Comparison of ENCODE assay signal across 9 cellular contexts in genomic region chr19:12788025-12788681, GRCh38. TPM values are rescaled to one million over a fixed set of nuclear protein-coding genes. Genes with fewer than 3 reads are reported as not detected.
DNase-seq lines count a peak whose midpoint lies in the region; ATAC-seq, FAIRE-seq and TF ChIP-seq lines count a peak whose summit lies in the region.
"Had no signal": no experiment of that assay in that cellular context is flagged by ENCODE, and none has a peak within 500 bp of the region (broad histone marks: within the 10 kb centered on the region; RNA-seq: fewer than 3 reads in every experiment).

No MANE protein-coding gene starts in this region.

- H3K79me2 ChIP-seq in K562 (ENCODE audit: control insufficient read depth, insufficient read depth, low read length), result peaks cover 30% of the 10 kb centered on the region

- POLR2A ChIA-PET in A549 (lab: Yijun Ruan, JAX) (interaction anchor here (2.4 kb wide), 1 partner anchor 10 kb away, joined by 24 read pairs; no protein-coding TSS in a partner anchor), K562 (lab: Yijun Ruan, JAX) (interaction anchor here (0.6 to 2.3 kb wide), 8 partner anchors 10 to 606 kb away, joined by 3 to 15 read pairs (median 4); no protein-coding TSS in a partner anchor)

- H3K4me1 ChIP-seq in A549 (peaks cover 68% of the 10 kb centered on the region), HUES6 (ENCODE audit: control insufficient read depth, insufficient read depth, low read length) (peaks cover 47% of the 10 kb centered on the region), K562 (replicated peaks in 1 of 2; ENCODE audit: control insufficient read depth in 2 of 2, insufficient read depth in 2 of 2, low read length in 2 of 2) (peaks cover 66 to 88% of the 10 kb centered on the region in 2 experiments), mucosa of stomach (ENCODE audit: control insufficient read depth, insufficient read depth, low read length) (peaks cover 72% of the 10 kb centered on the region)

- ATAC-seq in A549, result no peak
- no peak for ATAC-seq in K562
- ATAC-seq in GM21723 (IDR thresholded peaks at IDR 0.05; ENCODE audit: unreplicated experiment), result no peak
- no peak for ATAC-seq in HG02970 (IDR thresholded peaks at IDR 0.05; ENCODE audit: low FRiP score, unreplicated experiment)

- no TSS peak for BruUV-seq in K562 (replicated peaks; lab: Mats Ljungman, UMichigan)

- TF ChIP-seq EP300 in A549 (IDR thresholded peaks at IDR 0.05), result no peak
- TF ChIP-seq EP300 in K562 (IDR thresholded peaks at IDR 0.05; ENCODE audit: low read length), result no peak

- no peak for DNase-seq in A549 (ENCODE audit: low read depth in 1 of 2, low spot score in 1 of 2)
- peak in 1 of 4 experiments; percentile 55 for DNase-seq in K562 (ENCODE audit: extremely low read depth in 1 of 4, low spot score in 3 of 4)
- no peak for DNase-seq in NCI-H1417 (lab: John Stamatoyannopoulos, UW)
- no peak for DNase-seq in H7
- DNase-seq: NCI-H2107 had no signal

- H3K27ac ChIP-seq in A549 (peak overlapping the region; percentile 96 to 99), HUES6 (ENCODE audit: low read depth, low read length) (no peak overlapping the region), K562 (ENCODE audit: extremely low read depth, low read depth, low read length) (peak overlapping the region; percentile 89)

- no peak for FAIRE-seq in A549 (lab: Jason Lieb, UNC)
- FAIRE-seq in K562 (lab: Jason Lieb, UNC), result peak; percentile 65

- no peaks in the 10 kb centered on the region for H3K9me1 ChIP-seq in K562 (ENCODE audit: control insufficient read depth, insufficient read depth, low read length)

- H3K36me3 ChIP-seq in HUES6 (ENCODE audit: control insufficient read depth, insufficient read depth, low read length) (no peaks in the 10 kb centered on the region), K562 (ENCODE audit: control insufficient read depth, insufficient read depth, low read length) (no peaks in the 10 kb centered on the region), mucosa of stomach (ENCODE audit: control insufficient read depth, insufficient read depth, low read length) (no peaks in the 10 kb centered on the region), H7 (replicated peaks; ENCODE audit: control insufficient read depth, insufficient read depth, low read length) (no peaks in the 10 kb centered on the region)

- TF ChIP-seq POLR2A in A549 (IDR thresholded peaks at IDR 0.05; ENCODE audit: low read length) (no peak), K562 (conservative IDR thresholded peaks at IDR 0.05) (no peak)

- intact Hi-C loops in K562 (cut with micrococcal nuclease), result no loop called here

- WGBS in A549 (ENCODE audit: missing lambda C conversion rate), result 37% methylated on average over 5 of the region's 5 CpGs
- 46% methylated on average over 5 of the region's 5 CpGs for WGBS in K562 (ENCODE audit: insufficient coverage, low coverage, missing lambda C conversion rate)

- peak overlapping the region; percentile 92; the same call in 2 of the 3 replicates for H3K4me3 ChIP-seq in A549
- peak overlapping the region; percentile 65 for H3K4me3 ChIP-seq in HUES6 (ENCODE audit: low read depth, low read length)
- peak overlapping the region; percentile 83; the same call in 1 of the 2 replicates for H3K4me3 ChIP-seq in K562
- peak overlapping the region; percentile 53 for H3K4me3 ChIP-seq in mucosa of stomach (ENCODE audit: low read length)
- no peak overlapping the region for H3K4me3 ChIP-seq in H7 (ENCODE audit: insufficient read depth, low read depth, low read length)

- TF ChIP-seq RAD21 in A549 (conservative IDR thresholded peaks at IDR 0.05 in 1 of 2, IDR thresholded peaks at IDR 0.05 in 1 of 2) (no peak), K562 (CRISPR knock-in tag; conservative IDR thresholded peaks at IDR 0.05 in 1 of 2, IDR thresholded peaks at IDR 0.05 in 1 of 2) (no peak)

- CTCF ChIA-PET in A549 (lab: Yijun Ruan, JAX) (interaction anchor here (1.3 to 5.0 kb wide), 6 partner anchors 8 to 30 kb away, joined by 3 to 58 read pairs (median 6); no protein-coding TSS in a partner anchor), K562 (lab: Yijun Ruan, JAX; ENCODE audit: low intra/inter-chr PET ratio) (interaction anchor here (1.6 kb wide), 1 partner anchor 13 kb away, joined by 5 read pairs; the partner anchor contains the start of gene HOOK2)

- H3K27me3 ChIP-seq in HUES6 (ENCODE audit: control insufficient read depth, insufficient read depth, low read length) (peaks cover 7% of the 10 kb centered on the region; the same call in 1 of the 2 replicates), K562 (ENCODE audit: control insufficient read depth in 2 of 2, insufficient read depth in 2 of 2, low read length in 2 of 2) (no peaks in the 10 kb centered on the region), mucosa of stomach (ENCODE audit: control insufficient read depth, insufficient read depth, low read length) (no peaks in the 10 kb centered on the region), H7 (ENCODE audit: control insufficient read depth, insufficient read depth, low read length) (peaks cover 21% of the 10 kb centered on the region)

- in situ Hi-C loops in K562 (cut with MboI), result no loop called here

- H3K9me3 ChIP-seq in A549 (no peaks in the 10 kb centered on the region), HUES6 (ENCODE audit: control insufficient read depth, insufficient read depth, low read depth, low read length) (no peaks in the 10 kb centered on the region), K562 (replicated peaks; ENCODE audit: control insufficient read depth, insufficient read depth, low read depth, low read length) (no peaks in the 10 kb centered on the region), mucosa of stomach (ENCODE audit: control insufficient read depth, low read length) (no peaks in the 10 kb centered on the region)

- peaks cover 13% of the 10 kb centered on the region; the same call in 1 of the 2 replicates for H4K20me1 ChIP-seq in K562 (replicated peaks; ENCODE audit: control insufficient read depth, insufficient read depth, low read length)

- peak overlapping the region; percentile 14 for H3K9ac ChIP-seq in HUES6 (ENCODE audit: low read length)
- H3K9ac ChIP-seq in K562 (ENCODE audit: insufficient read depth in 1 of 2, low read depth in 2 of 2, low read length in 2 of 2), result peak overlapping the region; percentile 73 to 87
- H3K9ac ChIP-seq in mucosa of stomach (ENCODE audit: low read length), result peak overlapping the region; percentile 90

- H2AFZ ChIP-seq in K562 (ENCODE audit: low read depth, low read length), result peak overlapping the region; percentile 76

- no peak for TF ChIP-seq CTCF in A549 (IDR thresholded peaks at IDR 0.05)
- TF ChIP-seq CTCF in K562 (IDR thresholded peaks at IDR 0.05 in 2 of 3, conservative IDR thresholded peaks at IDR 0.05 in 1 of 3; ENCODE audit: insufficient read depth in 2 of 3, low read depth in 1 of 3, low read length in 3 of 3), result no peak

- H3K4me2 ChIP-seq in A549 (peak overlapping the region; percentile 99), K562 (ENCODE audit: insufficient read depth, low read length) (peak overlapping the region; percentile 82)

RNA-seq across cellular contexts. Expression of gene JUNB, which starts 3.1 kb away (rescaled TPM):
- polyA plus RNA-seq in A549 (2011; rRNA removed), result 72.5 and 94.7 TPM in 2 replicates
- polyA plus RNA-seq in A549 (2012; cell fraction: cytosol; rRNA removed), result 165 and 253 TPM in 2 replicates
- polyA plus RNA-seq in A549 (2012; cell fraction: nucleus; rRNA removed), result 411 and 478 TPM in 2 replicates
- 47.2 to 57.7 TPM (median 55.6 TPM) in 3 replicates for polyA plus RNA-seq in A549 (2017; fragmentation: RNase III; extraction: RNeasy Plus Mini Kit Qiagen cat#74134 plus additional on column Dnase treatment)
- 30.8 and 31.4 TPM in 2 replicates for polyA minus RNA-seq in A549 (2011; rRNA and poly(A)+ RNA removed)
- total RNA-seq in K562 (2011; cell fraction: chromatin; rRNA removed; ENCODE audit: low replicate concordance), result 8.5 and 33.0 TPM in 2 replicates
- total RNA-seq in K562 (2011; cell fraction: nucleolus; rRNA removed), result 64.4 and 66.6 TPM in 2 replicates
- 24.6 and 29.1 TPM in 2 replicates for total RNA-seq in K562 (2011; cell fraction: nucleoplasm; rRNA removed)
- 74.7 and 94.7 TPM in 2 replicates for total RNA-seq in K562 (2014; rRNA removed)
- total RNA-seq in K562 (2014; rRNA removed; fragmentation: Illumina TruSeq; extraction: Trizol), result 1.7 and 1.9 TPM in 2 replicates
- total RNA-seq in K562 (2015; rRNA removed; fragmentation: Illumina TruSeq; extraction: Trizol), result 13.1 and 15.6 TPM in 2 replicates
- total RNA-seq in K562 (2021), result 61.7 and 73.9 TPM in 2 replicates
- polyA plus RNA-seq in K562 (2011; rRNA removed), result 15.9 and 19.8 TPM in 2 replicates
- polyA plus RNA-seq in K562 (2011; cell fraction: cytosol; rRNA removed), result 26.0 and 124 TPM in 2 replicates
- 37.6 and 107 TPM in 2 replicates for polyA plus RNA-seq in K562 (2011; cell fraction: nucleus; rRNA removed)
- polyA plus RNA-seq in K562 (2012), result 33.9 and 59.6 TPM in 2 replicates
- polyA plus RNA-seq in K562 (2014; fragmentation: Illumina TruSeq; extraction: Trizol), result 4.4 and 19.9 TPM in 2 replicates
- under 1 TPM; 0.23 to 0.56 TPM for polyA plus RNA-seq in K562 (2014; fragmentation: Nextera tagmentation; extraction: Ambion mirVana)
- polyA plus RNA-seq in K562 (2014; rRNA removed), result 88.1 and 89.6 TPM in 2 replicates
- 2.7 and 3.9 TPM in 2 replicates for polyA minus RNA-seq in K562 (2011; rRNA and poly(A)+ RNA removed)
- polyA minus RNA-seq in K562 (2011; cell fraction: cytosol; rRNA and poly(A)+ RNA removed), result 23.1 and 26.1 TPM in 2 replicates
- polyA minus RNA-seq in K562 (2011; cell fraction: nucleus; rRNA and poly(A)+ RNA removed), result 31.7 and 39.2 TPM in 2 replicates
- total RNA-seq in H7 (2014; rRNA removed; shearing (Covaris generic)), result 10.0 and 22.6 TPM in 2 replicates

RNA-seq across cellular contexts. Expression of gene HOOK2, which starts 12.8 kb away (rescaled TPM):
- polyA plus RNA-seq in A549 (2011; rRNA removed) (8.3 and 10.1 TPM in 2 replicates), A549 (2017; fragmentation: RNase III; extraction: RNeasy Plus Mini Kit Qiagen cat#74134 plus additional on column Dnase treatment) (18.5 to 24.6 TPM (median 21.5 TPM) in 3 replicates), K562 (2011; rRNA removed) (9.9 and 15.3 TPM in 2 replicates), K562 (2014; fragmentation: Illumina TruSeq; extraction: Trizol) (12.9 and 14.1 TPM in 2 replicates), K562 (2014; fragmentation: Nextera tagmentation; extraction: Ambion mirVana) (1 to 10 TPM; 1.3 to 1.5 TPM), K562 (2014; rRNA removed) (16.1 and 17.2 TPM in 2 replicates)
- polyA plus RNA-seq in A549 (2012; cell fraction: cytosol; rRNA removed), result 13.8 TPM in 2 replicates
- 40.4 and 46.5 TPM in 2 replicates for polyA plus RNA-seq in A549 (2012; cell fraction: nucleus; rRNA removed)
- 5.5 and 9.8 TPM in 2 replicates for polyA minus RNA-seq in A549 (2011; rRNA and poly(A)+ RNA removed)
- total RNA-seq in K562 (2011; cell fraction: chromatin; rRNA removed; ENCODE audit: low replicate concordance), result 72.7 and 90.1 TPM in 2 replicates
- 32.6 and 41.0 TPM in 2 replicates for total RNA-seq in K562 (2011; cell fraction: nucleolus; rRNA removed)
- total RNA-seq in K562 (2011; cell fraction: nucleoplasm; rRNA removed), result 39.9 and 41.2 TPM in 2 replicates
- total RNA-seq in K562 (2014; rRNA removed) (15.0 and 15.2 TPM in 2 replicates), K562 (2014; rRNA removed; fragmentation: Illumina TruSeq; extraction: Trizol) (6.3 and 8.8 TPM in 2 replicates), K562 (2015; rRNA removed; fragmentation: Illumina TruSeq; extraction: Trizol) (6.6 and 8.7 TPM in 2 replicates), K562 (2021) (13.1 and 17.0 TPM in 2 replicates)
- 7.1 and 8.6 TPM in 2 replicates for polyA plus RNA-seq in K562 (2011; cell fraction: cytosol; rRNA removed)
- polyA plus RNA-seq in K562 (2011; cell fraction: nucleus; rRNA removed), result 62.2 and 67.4 TPM in 2 replicates
- 14.8 and 27.9 TPM in 2 replicates for polyA plus RNA-seq in K562 (2012)
- 8.0 and 8.6 TPM in 2 replicates for polyA minus RNA-seq in K562 (2011; rRNA and poly(A)+ RNA removed)
- 1.9 and 3.3 TPM in 2 replicates for polyA minus RNA-seq in K562 (2011; cell fraction: cytosol; rRNA and poly(A)+ RNA removed)
- polyA minus RNA-seq in K562 (2011; cell fraction: nucleus; rRNA and poly(A)+ RNA removed), result 16.7 and 17.0 TPM in 2 replicates
- 15.4 and 30.4 TPM in 2 replicates for total RNA-seq in H7 (2014; rRNA removed; shearing (Covaris generic))

RNA-seq across cellular contexts. Expression of gene PRDX2, which starts 13.4 kb away (rescaled TPM):
- polyA plus RNA-seq in A549 (2011; rRNA removed) (0.48 and 0.57 TPM in 2 replicates), A549 (2017; fragmentation: RNase III; extraction: RNeasy Plus Mini Kit Qiagen cat#74134 plus additional on column Dnase treatment) (0.49 to 0.91 TPM (median 0.84 TPM) in 3 replicates), K562 (2011; rRNA removed) (206 and 256 TPM in 2 replicates), K562 (2014; fragmentation: Illumina TruSeq; extraction: Trizol) (650 and 698 TPM in 2 replicates), K562 (2014; fragmentation: Nextera tagmentation; extraction: Ambion mirVana) (1,000 to 10,000 TPM in 1 of 2 experiments, 100 to 1,000 TPM in 1; 938 to 1,183 TPM), K562 (2014; rRNA removed) (280 and 401 TPM in 2 replicates)
- 1.1 and 1.3 TPM in 2 replicates for polyA plus RNA-seq in A549 (2012; cell fraction: cytosol; rRNA removed)
- 1.3 and 1.5 TPM in 2 replicates for polyA plus RNA-seq in A549 (2012; cell fraction: nucleus; rRNA removed)
- 0.49 and 0.95 TPM in 2 replicates for polyA minus RNA-seq in A549 (2011; rRNA and poly(A)+ RNA removed)
- total RNA-seq in K562 (2011; cell fraction: chromatin; rRNA removed; ENCODE audit: low replicate concordance), result 60.0 and 151 TPM in 2 replicates
- total RNA-seq in K562 (2011; cell fraction: nucleolus; rRNA removed), result 145 and 159 TPM in 2 replicates
- total RNA-seq in K562 (2011; cell fraction: nucleoplasm; rRNA removed), result 97.9 and 99.4 TPM in 2 replicates
- total RNA-seq in K562 (2014; rRNA removed) (416 and 546 TPM in 2 replicates), K562 (2014; rRNA removed; fragmentation: Illumina TruSeq; extraction: Trizol) (152 and 249 TPM in 2 replicates), K562 (2015; rRNA removed; fragmentation: Illumina TruSeq; extraction: Trizol) (343 and 347 TPM in 2 replicates), K562 (2021) (415 and 416 TPM in 2 replicates)
- polyA plus RNA-seq in K562 (2011; cell fraction: cytosol; rRNA removed), result 525 and 683 TPM in 2 replicates
- polyA plus RNA-seq in K562 (2011; cell fraction: nucleus; rRNA removed), result 194 and 225 TPM in 2 replicates
- 497 and 514 TPM in 2 replicates for polyA plus RNA-seq in K562 (2012)
- polyA minus RNA-seq in K562 (2011; rRNA and poly(A)+ RNA removed), result 113 and 153 TPM in 2 replicates
- 241 TPM in 2 replicates for polyA minus RNA-seq in K562 (2011; cell fraction: cytosol; rRNA and poly(A)+ RNA removed)
- polyA minus RNA-seq in K562 (2011; cell fraction: nucleus; rRNA and poly(A)+ RNA removed), result 31.6 and 53.0 TPM in 2 replicates
- 508 and 571 TPM in 2 replicates for total RNA-seq in H7 (2014; rRNA removed; shearing (Covaris generic))

RNA-seq across cellular contexts. Expression of gene THSD8, which starts 13.7 kb away (rescaled TPM):
- polyA plus RNA-seq in A549 (2011; rRNA removed) (4.9 and 10.7 TPM in 2 replicates), A549 (2017; fragmentation: RNase III; extraction: RNeasy Plus Mini Kit Qiagen cat#74134 plus additional on column Dnase treatment) (not detected in 3 replicates), K562 (2011; rRNA removed) (11.9 and 13.4 TPM in 2 replicates), K562 (2014; fragmentation: Illumina TruSeq; extraction: Trizol) (3.5 and 28.6 TPM in 2 replicates), K562 (2014; fragmentation: Nextera tagmentation; extraction: Ambion mirVana) (10 to 100 TPM; 13.2 to 19.9 TPM), K562 (2014; rRNA removed) (not detected in 2 replicates)
- polyA plus RNA-seq in A549 (2012; cell fraction: cytosol; rRNA removed), result not detected in 2 replicates
- 1.6 TPM in 1 of 2 replicates, not detected in the other for polyA plus RNA-seq in A549 (2012; cell fraction: nucleus; rRNA removed)
- 8.4 and 11.0 TPM in 2 replicates for polyA minus RNA-seq in A549 (2011; rRNA and poly(A)+ RNA removed)
- total RNA-seq in K562 (2011; cell fraction: chromatin; rRNA removed; ENCODE audit: low replicate concordance), result not detected in 2 replicates
- not detected in 2 replicates for total RNA-seq in K562 (2011; cell fraction: nucleolus; rRNA removed)
- total RNA-seq in K562 (2011; cell fraction: nucleoplasm; rRNA removed), result not detected in 2 replicates
- total RNA-seq in K562 (2014; rRNA removed) (0.37 TPM in 1 of 2 replicates, not detected in the other), K562 (2014; rRNA removed; fragmentation: Illumina TruSeq; extraction: Trizol) (16.2 and 27.6 TPM in 2 replicates), K562 (2015; rRNA removed; fragmentation: Illumina TruSeq; extraction: Trizol) (8.4 TPM in 1 of 2 replicates, not detected in the other), K562 (2021) (42.4 and 49.3 TPM in 2 replicates)
- polyA plus RNA-seq in K562 (2011; cell fraction: cytosol; rRNA removed), result 4.1 TPM in 1 of 2 replicates, not detected in the other
- 3.7 and 3.9 TPM in 2 replicates for polyA plus RNA-seq in K562 (2011; cell fraction: nucleus; rRNA removed)
- 43.9 and 89.6 TPM in 2 replicates for polyA plus RNA-seq in K562 (2012)
- polyA minus RNA-seq in K562 (2011; rRNA and poly(A)+ RNA removed), result 10.0 and 14.0 TPM in 2 replicates
- not detected in 2 replicates for polyA minus RNA-seq in K562 (2011; cell fraction: cytosol; rRNA and poly(A)+ RNA removed)
- polyA minus RNA-seq in K562 (2011; cell fraction: nucleus; rRNA and poly(A)+ RNA removed), result not detected in 2 replicates
- not detected in 2 replicates for total RNA-seq in H7 (2014; rRNA removed; shearing (Covaris generic))

RNA-seq across cellular contexts. Expression of gene RNASEH2A, which starts 18.2 kb away (rescaled TPM):
- 27.2 and 37.2 TPM in 2 replicates for polyA plus RNA-seq in A549 (2011; rRNA removed)
- polyA plus RNA-seq in A549 (2012; cell fraction: cytosol; rRNA removed), result 64.6 and 74.8 TPM in 2 replicates
- 59.6 and 69.3 TPM in 2 replicates for polyA plus RNA-seq in A549 (2012; cell fraction: nucleus; rRNA removed)
- 40.7 to 45.5 TPM (median 41.7 TPM) in 3 replicates for polyA plus RNA-seq in A549 (2017; fragmentation: RNase III; extraction: RNeasy Plus Mini Kit Qiagen cat#74134 plus additional on column Dnase treatment)
- polyA minus RNA-seq in A549 (2011; rRNA and poly(A)+ RNA removed), result 47.2 and 53.1 TPM in 2 replicates
- total RNA-seq in K562 (2011; cell fraction: chromatin; rRNA removed; ENCODE audit: low replicate concordance), result 24.8 and 63.1 TPM in 2 replicates
- total RNA-seq in K562 (2011; cell fraction: nucleolus; rRNA removed), result 48.6 and 51.0 TPM in 2 replicates
- 42.1 and 45.2 TPM in 2 replicates for total RNA-seq in K562 (2011; cell fraction: nucleoplasm; rRNA removed)
- total RNA-seq in K562 (2014; rRNA removed), result 62.7 and 80.8 TPM in 2 replicates
- 36.7 TPM in 2 replicates for total RNA-seq in K562 (2014; rRNA removed; fragmentation: Illumina TruSeq; extraction: Trizol)
- total RNA-seq in K562 (2015; rRNA removed; fragmentation: Illumina TruSeq; extraction: Trizol), result 60.2 and 61.7 TPM in 2 replicates
- total RNA-seq in K562 (2021), result 53.9 and 64.1 TPM in 2 replicates
- polyA plus RNA-seq in K562 (2011; rRNA removed), result 60.7 and 62.8 TPM in 2 replicates
- polyA plus RNA-seq in K562 (2011; cell fraction: cytosol; rRNA removed), result 109 and 127 TPM in 2 replicates
- 59.9 and 78.3 TPM in 2 replicates for polyA plus RNA-seq in K562 (2011; cell fraction: nucleus; rRNA removed)
- 43.0 and 67.1 TPM in 2 replicates for polyA plus RNA-seq in K562 (2012)
- polyA plus RNA-seq in K562 (2014; fragmentation: Illumina TruSeq; extraction: Trizol), result 46.9 and 74.6 TPM in 2 replicates
- polyA plus RNA-seq in K562 (2014; fragmentation: Nextera tagmentation; extraction: Ambion mirVana), result 10 to 100 TPM; 22.3 to 34.6 TPM
- polyA plus RNA-seq in K562 (2014; rRNA removed), result 78.0 and 107 TPM in 2 replicates
- 62.8 and 83.0 TPM in 2 replicates for polyA minus RNA-seq in K562 (2011; rRNA and poly(A)+ RNA removed)
- polyA minus RNA-seq in K562 (2011; cell fraction: cytosol; rRNA and poly(A)+ RNA removed), result 47.4 and 60.5 TPM in 2 replicates
- 17.8 and 23.9 TPM in 2 replicates for polyA minus RNA-seq in K562 (2011; cell fraction: nucleus; rRNA and poly(A)+ RNA removed)
- 85.4 and 104 TPM in 2 replicates for total RNA-seq in H7 (2014; rRNA removed; shearing (Covaris generic))

Comparison
In these comparisons a context has a peak if more than half of its experiments do, and no peak if none do; other contexts are left out.
1. H3K9ac ChIP-seq: peak in every context shown above with its lines; median percentile 90 in mucosa of stomach; 80 in K562; 14 in HUES6.